In the genomic region with DNA sequence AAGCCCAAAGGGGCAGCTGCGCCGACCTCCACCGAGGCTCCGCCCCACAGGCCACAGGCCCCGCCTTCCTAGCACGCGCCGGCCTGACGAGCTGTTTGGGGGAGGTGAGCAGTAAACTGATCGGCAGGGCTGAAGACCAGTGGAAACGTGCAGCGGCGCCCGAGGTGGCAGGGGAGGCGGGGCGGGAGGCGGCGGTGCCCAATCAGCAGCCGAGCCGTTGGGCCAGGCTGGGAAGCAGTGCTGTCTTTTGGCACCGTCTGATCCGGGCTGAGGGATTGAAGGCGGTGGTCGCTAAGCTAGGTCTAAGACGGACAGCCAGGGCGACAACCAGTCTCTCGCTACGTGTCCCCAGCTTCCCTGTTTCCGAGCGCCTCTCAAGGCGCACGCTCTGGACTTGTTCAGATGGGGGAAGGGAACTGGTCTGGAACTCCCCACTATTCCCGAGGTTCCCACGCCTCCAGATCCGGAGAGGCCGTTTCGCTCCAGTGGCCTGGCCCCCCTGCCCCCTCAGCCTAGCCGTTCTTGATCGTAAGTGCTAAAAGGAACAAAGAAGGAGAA, we compare ENCODE assay signal across 8 cellular contexts.
A peak's percentile ranks its signal among the peaks of the same experiment; 100 is the strongest.
DNase-seq lines count a peak whose midpoint lies in the region; ATAC-seq lines count a peak whose summit lies in the region.

A gene with protein sequence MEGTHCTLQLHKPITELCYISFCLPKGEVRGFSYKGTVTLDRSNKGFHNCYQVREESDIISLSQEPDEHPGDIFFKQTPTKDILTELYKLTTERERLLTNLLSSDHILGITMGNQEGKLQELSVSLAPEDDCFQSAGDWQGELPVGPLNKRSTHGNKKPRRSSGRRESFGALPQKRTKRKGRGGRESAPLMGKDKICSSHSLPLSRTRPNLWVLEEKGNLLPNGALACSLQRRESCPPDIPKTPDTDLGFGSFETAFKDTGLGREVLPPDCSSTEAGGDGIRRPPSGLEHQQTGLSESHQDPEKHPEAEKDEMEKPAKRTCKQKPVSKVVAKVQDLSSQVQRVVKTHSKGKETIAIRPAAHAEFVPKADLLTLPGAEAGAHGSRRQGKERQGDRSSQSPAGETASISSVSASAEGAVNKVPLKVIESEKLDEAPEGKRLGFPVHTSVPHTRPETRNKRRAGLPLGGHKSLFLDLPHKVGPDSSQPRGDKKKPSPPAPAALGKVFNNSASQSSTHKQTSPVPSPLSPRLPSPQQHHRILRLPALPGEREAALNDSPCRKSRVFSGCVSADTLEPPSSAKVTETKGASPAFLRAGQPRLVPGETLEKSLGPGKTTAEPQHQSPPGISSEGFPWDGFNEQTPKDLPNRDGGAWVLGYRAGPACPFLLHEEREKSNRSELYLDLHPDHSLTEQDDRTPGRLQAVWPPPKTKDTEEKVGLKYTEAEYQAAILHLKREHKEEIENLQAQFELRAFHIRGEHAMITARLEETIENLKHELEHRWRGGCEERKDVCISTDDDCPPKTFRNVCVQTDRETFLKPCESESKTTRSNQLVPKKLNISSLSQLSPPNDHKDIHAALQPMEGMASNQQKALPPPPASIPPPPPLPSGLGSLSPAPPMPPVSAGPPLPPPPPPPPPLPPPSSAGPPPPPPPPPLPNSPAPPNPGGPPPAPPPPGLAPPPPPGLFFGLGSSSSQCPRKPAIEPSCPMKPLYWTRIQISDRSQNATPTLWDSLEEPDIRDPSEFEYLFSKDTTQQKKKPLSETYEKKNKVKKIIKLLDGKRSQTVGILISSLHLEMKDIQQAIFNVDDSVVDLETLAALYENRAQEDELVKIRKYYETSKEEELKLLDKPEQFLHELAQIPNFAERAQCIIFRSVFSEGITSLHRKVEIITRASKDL (N-terminal part only) (minus strand): TSS at position 11 of the 558 bp plus-strand sequence. CDS start 39,800 bp downstream, outside the sequence.

- DNase-seq in NCI-H2227 (lab: John Stamatoyannopoulos, UW; ENCODE audit: unreplicated experiment) (peak; percentile 93), dedifferentiated amniotic fluid mesenchymal stem cell (ENCODE audit: extremely low spot score) (peak; percentile 82), kidney tubule cell (ENCODE audit: low spot score) (peak; percentile 94), NCI-H446 treated with DMSO at 0.1 percent for 48 hours (lab: John Stamatoyannopoulos, UW) (no peak)
- DNase-seq in activated CD4-positive, alpha-beta T cell treated with anti-CD3 and anti-CD28 coated beads, Interleukin-2, amount 50 U/mL, for 24 hours (ENCODE audit: low read depth in 1 of 2, low spot score in 1 of 2), result peak; percentile 77 to 88
- peak; percentile 80 to 88 for DNase-seq in stimulated activated CD4-positive, alpha-beta T cell treated with anti-CD3 and anti-CD28 coated beads, Interleukin-15, amount 100 ng/mL, for 1 hour (ENCODE audit: low read depth in 1 of 2, low spot score in 1 of 2)

- ATAC-seq in GM18517 (IDR thresholded peaks at IDR 0.05; ENCODE audit: unreplicated experiment) (peak; percentile 96), HG02981 (IDR thresholded peaks at IDR 0.05; ENCODE audit: unreplicated experiment) (peak; percentile 99)
